18 cellular contexts compared by ENCODE assay signal in genomic region chr1:222167896-222168295, GRCh38.
DNase-seq lines count a peak whose midpoint lies in the region; ATAC-seq, FAIRE-seq and TF ChIP-seq lines count a peak whose summit lies in the region.
"Had no signal": no experiment of that assay in that cellular context is flagged by ENCODE, and none has a peak within 500 bp of the region (broad histone marks: within the 10 kb centered on the region; RNA-seq: fewer than 3 reads in every experiment).

No MANE protein-coding gene starts in this region.

- H2AFZ ChIP-seq in osteoblast (ENCODE audit: low read length): no peak overlapping the region

- no peaks in the 10 kb centered on the region for H3K27me3 ChIP-seq in osteoblast (ENCODE audit: insufficient read depth, low read length)
- H3K27me3 ChIP-seq in SJCRH30: no peaks in the 10 kb centered on the region
- no peaks in the 10 kb centered on the region for H3K27me3 ChIP-seq in dorsolateral prefrontal cortex

- ATAC-seq in left ventricle myocardium superior: no peak

- H3K9me3 ChIP-seq in osteoblast (ENCODE audit: low read depth, low read length) (no peaks in the 10 kb centered on the region), SJCRH30 (replicated peaks) (0 out of 2 replicates have a peak, but pooled peaks cover 2% of the 10 kb centered on the region)

- intact Hi-C loops in dorsolateral prefrontal cortex (cut with DNase I) (loop anchor here in 1 of 2 donors (5.0 kb wide), 2 partner anchors 426 to 626 kb away; partner anchors contain the start of gene DUSP10), left ventricle myocardium superior (cut with micrococcal nuclease) (loop anchor here (5.0 kb wide), 1 partner anchor 626 kb away; no protein-coding TSS in a partner anchor)

- H3K4me1 ChIP-seq in osteoblast (ENCODE audit: insufficient read depth, low read length) (peaks cover 22% of the 10 kb centered on the region), SJCRH30 (no peaks in the 10 kb centered on the region)
- H3K4me1 ChIP-seq: A549 had no signal

- peak overlapping the region; percentile 57 for H3K27ac ChIP-seq in epithelial cell of prostate
- peak overlapping the region; percentile 86 for H3K27ac ChIP-seq in osteoblast (ENCODE audit: low read depth, low read length)
- no peak overlapping the region for H3K27ac ChIP-seq in SJCRH30
- H3K27ac ChIP-seq in dorsolateral prefrontal cortex: no peak overlapping the region
- H3K27ac ChIP-seq: A549 had no signal

- no peaks in the 10 kb centered on the region for H3K36me3 ChIP-seq in osteoblast (ENCODE audit: insufficient read depth, low read length)
- H3K36me3 ChIP-seq in SJCRH30: no peaks in the 10 kb centered on the region

- TF ChIP-seq CTCF in osteoblast (IDR thresholded peaks at IDR 0.05; ENCODE audit: extremely low read depth, low read depth, low read length): no peak
- TF ChIP-seq CTCF in dorsolateral prefrontal cortex (IDR thresholded peaks at IDR 0.05 in 54 of 56, conservative IDR thresholded peaks at IDR 0.05 in 2 of 56; ENCODE audit: low read depth in 1 of 56, partially characterized antibody in 56 of 56): no peak

- H3K79me2 ChIP-seq in osteoblast (ENCODE audit: insufficient read depth, low read length): no peaks in the 10 kb centered on the region

- no peak for FAIRE-seq in RCC 7860 (lab: Jason Lieb, UNC)
- FAIRE-seq: A549 had no signal

- POLR2A ChIA-PET in HEK293T (lab: Yijun Ruan, JAX): no interaction called here

- H3K4me3 ChIP-seq in osteoblast (ENCODE audit: insufficient read depth, low read length) (no peak overlapping the region), SJCRH30 (no peak overlapping the region), dorsolateral prefrontal cortex (no peak overlapping the region)
- H3K4me3 ChIP-seq: A549 had no signal

- H4K20me1 ChIP-seq in osteoblast (ENCODE audit: insufficient read depth, low read length): no peaks in the 10 kb centered on the region

- CTCF ChIA-PET in HEK293T (lab: Yijun Ruan, JAX): no interaction called here

- peak overlapping the region; percentile 41 for H3K4me2 ChIP-seq in osteoblast (ENCODE audit: insufficient read depth, low read length)
- H3K4me2 ChIP-seq: A549 had no signal

- DNase-seq in EL (peak; percentile 42), RCC 7860 (ENCODE audit: low spot score) (peak; percentile 23), epithelial cell of prostate (ENCODE audit: low read depth, low spot score) (no peak), osteoblast (ENCODE audit: insufficient read length, low spot score, missing footprints) (peak; percentile 4), SJCRH30 (no peak), dorsolateral prefrontal cortex (no peak), left ventricle myocardium superior (no peak), HEK293T (ENCODE audit: extremely low spot score) (no peak)
- DNase-seq: AML-193, DMS53, GF-D8, KG1, NCI-H1417, NCI-H1930, NCI-H2171 treated with DMSO at 0.1 percent for 48 hours, NCI-H510A, RPMI8226 had no signal

TF ChIP-seq in HEK293T, 16 proteins besides CTCF, POLR2A, EP300 and RAD21:
- TF ChIP-seq TARDBP (IDR thresholded peaks at IDR 0.05) (no peak), FOXM1 (IDR thresholded peaks at IDR 0.05; ENCODE audit: borderline replicate concordance) (no peak), FOXK2 (IDR thresholded peaks at IDR 0.05) (no peak), SP1 (IDR thresholded peaks at IDR 0.05) (no peak), CTBP1 (IDR thresholded peaks at IDR 0.05; ENCODE audit: borderline replicate concordance) (no peak), ELF4 (IDR thresholded peaks at IDR 0.05) (no peak), LEF1 (IDR thresholded peaks at IDR 0.05; ENCODE audit: borderline replicate concordance) (no peak)

Comparison
In these comparisons a context has a peak if more than half of its experiments do, and no peak if none do; other contexts are left out.
1. DNase-seq: peak in EL (single experiment), RCC 7860 (single experiment) and osteoblast (single experiment); none in epithelial cell of prostate (single experiment), SJCRH30 (0 of 2), dorsolateral prefrontal cortex (0 of 10), left ventricle myocardium superior (single experiment) and HEK293T (single experiment).
2. H3K27ac ChIP-seq: peak in epithelial cell of prostate (single experiment) and osteoblast (single experiment); none in SJCRH30 (single experiment) and dorsolateral prefrontal cortex (0 of 59).